Comparison of ENCODE assay signal across 8 cellular contexts in the genomic region with DNA sequence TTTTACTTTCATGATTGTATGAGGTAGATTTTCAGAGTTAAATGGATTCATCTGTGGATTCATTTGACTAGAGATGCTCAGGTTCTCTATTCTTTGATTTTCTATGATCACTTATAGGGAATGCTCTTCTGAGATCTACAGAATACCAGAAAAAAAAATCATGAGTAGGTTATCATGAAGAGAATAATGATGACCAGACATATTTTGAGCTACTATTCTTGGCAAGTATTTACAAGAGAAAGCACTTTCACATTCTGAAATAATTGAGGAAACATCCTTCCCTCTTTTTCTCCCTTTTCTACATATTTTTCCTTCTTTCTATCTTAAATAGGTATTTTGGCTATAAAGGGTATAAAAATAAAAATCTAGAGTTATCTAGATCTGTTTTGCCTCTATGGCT.
"Had no signal": no experiment of that assay in that cellular context is flagged by ENCODE, and none has a peak within 500 bp of the region (broad histone marks: within the 10 kb centered on the region; RNA-seq: fewer than 3 reads in every experiment).

No MANE protein-coding gene starts in this region.

- H3K9ac ChIP-seq: GM23248 had no signal

- H3K36me3 ChIP-seq: HAP-1 had no signal

- H2AFZ ChIP-seq: GM23248 had no signal

- ATAC-seq: HCT116 had no signal

- H3K4me3 ChIP-seq: GM23248, HAP-1 had no signal

- H3K9me3 ChIP-seq: HAP-1 had no signal

- H3K27ac ChIP-seq: GM23248, HL-60 had no signal

- DNase-seq: GOT3, H7, HFFc6, KBM-7 had no signal

- H3K4me1 ChIP-seq: HAP-1 had no signal
